ENCODE assay signal across 6 cellular contexts in the genomic region with DNA sequence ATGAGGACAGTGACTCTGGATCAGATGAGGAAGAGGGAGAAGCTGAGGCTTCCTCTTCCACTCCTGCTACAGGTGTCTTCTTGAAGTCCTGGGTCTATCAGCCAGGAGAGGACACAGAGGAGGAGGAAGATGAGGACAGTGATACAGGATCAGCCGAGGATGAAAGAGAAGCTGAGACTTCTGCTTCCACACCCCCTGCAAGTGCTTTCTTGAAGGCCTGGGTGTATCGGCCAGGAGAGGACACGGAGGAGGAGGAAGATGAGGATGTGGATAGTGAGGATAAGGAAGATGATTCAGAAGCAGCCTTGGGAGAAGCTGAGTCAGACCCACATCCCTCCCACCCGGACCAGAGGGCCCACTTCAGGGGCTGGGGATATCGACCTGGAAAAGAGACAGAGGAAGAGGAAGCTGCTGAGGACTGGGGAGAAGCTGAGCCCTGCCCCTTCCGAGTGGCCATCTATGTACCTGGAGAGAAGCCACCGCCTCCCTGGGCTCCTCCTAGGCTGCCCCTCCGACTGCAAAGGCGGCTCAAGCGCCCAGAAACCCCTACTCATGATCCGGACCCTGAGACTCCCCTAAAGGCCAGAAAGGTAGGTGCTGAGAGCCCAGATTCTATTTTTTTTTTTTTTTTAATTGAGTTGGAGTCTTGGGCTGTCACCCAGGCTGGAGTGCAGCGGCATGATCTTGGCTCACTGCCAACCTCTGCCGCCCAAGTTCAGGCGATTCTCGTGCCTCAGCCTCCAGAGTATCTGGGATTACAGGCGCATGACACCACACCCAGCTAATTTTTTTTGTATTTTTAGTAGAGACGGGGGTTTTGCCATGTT. TPM values are rescaled to one million over a fixed set of nuclear protein-coding genes. Genes with fewer than 3 reads are reported as not detected.
DNase-seq lines count a peak whose midpoint lies in the region; TF ChIP-seq lines count a peak whose summit lies in the region.

No MANE protein-coding gene starts in this region.

- no peak overlapping the region for H3K4ac ChIP-seq in neuronal stem cell (ENCODE audit: low read length)

- no peak overlapping the region for H2BK5ac ChIP-seq in neuronal stem cell (ENCODE audit: low read length)

- no peak overlapping the region for H4K91ac ChIP-seq in neuronal stem cell (ENCODE audit: low read depth, low read length, poor library complexity)

- H4K8ac ChIP-seq in neuronal stem cell (ENCODE audit: low read depth, low read length), result no peak overlapping the region

- peaks cover 26% of the 10 kb centered on the region for H3K79me2 ChIP-seq in KMS-11 (ENCODE audit: insufficient read depth, low read depth)

- H3K18ac ChIP-seq in neuronal stem cell (ENCODE audit: low read length), result no peak overlapping the region

- peaks cover 46% of the 10 kb centered on the region for H3K36me3 ChIP-seq in BLaER1
- no peaks in the 10 kb centered on the region for H3K36me3 ChIP-seq in KMS-11 (ENCODE audit: insufficient read depth)
- H3K36me3 ChIP-seq in neuronal stem cell (replicated peaks in 1 of 2; ENCODE audit: control insufficient read depth in 2 of 2, insufficient read depth in 2 of 2, low read length in 2 of 2), result peaks cover 23 to 36% of the 10 kb centered on the region in 2 donors

- H2AFZ ChIP-seq in KMS-11 (ENCODE audit: low read depth) (no peak overlapping the region), neuronal stem cell (ENCODE audit: low read length) (no peak overlapping the region)

- H3K9me3 ChIP-seq in BLaER1 (0 out of 2 replicates have a peak, but pooled peaks cover 4% of the 10 kb centered on the region), neuronal stem cell (replicated peaks in 1 of 2; ENCODE audit: control insufficient read depth in 2 of 2, insufficient read depth in 1 of 2, low read depth in 1 of 2, low read length in 2 of 2) (no peaks in the 10 kb centered on the region)

- H3K4me2 ChIP-seq in BLaER1 (peak overlapping the region; percentile 100), KMS-11 (peak overlapping the region; percentile 80), neuronal stem cell (ENCODE audit: insufficient read depth, low read length, poor library complexity, severe bottlenecking) (no peak overlapping the region)

- H3K23ac ChIP-seq in neuronal stem cell (ENCODE audit: low read depth, low read length, poor library complexity), result peak overlapping the region; percentile 25

- H3K4me3 ChIP-seq in BLaER1, result peak overlapping the region; percentile 96
- H3K4me3 ChIP-seq in KMS-11 (IDR thresholded peaks at IDR 0.05; ENCODE audit: insufficient read depth, low read depth, low read length), result peak overlapping the region; percentile 44
- no peak overlapping the region for H3K4me3 ChIP-seq in neuronal stem cell (ENCODE audit: low read length in 2 of 2)

- no peak overlapping the region for H3K14ac ChIP-seq in neuronal stem cell (ENCODE audit: low read length)

- no CpG with 5 or more reads among the region's 17 CpGs for WGBS in neuronal stem cell (ENCODE audit: extremely low coverage in 2 of 2, insufficient read length in 2 of 2, insufficient replicate concordance in 1 of 2), 2 donors

- H3K9ac ChIP-seq in BLaER1 (peak overlapping the region; percentile 99), KMS-11 (peak overlapping the region; percentile 99), neuronal stem cell (ENCODE audit: low read depth, low read length, poor library complexity) (no peak overlapping the region)

- no peak overlapping the region for H2BK12ac ChIP-seq in neuronal stem cell (ENCODE audit: low read length)

- peaks cover 63% of the 10 kb centered on the region for H3K4me1 ChIP-seq in BLaER1
- H3K4me1 ChIP-seq in KMS-11 (ENCODE audit: low read depth, poor library complexity, severe bottlenecking), result peaks cover 52% of the 10 kb centered on the region
- H3K4me1 ChIP-seq in neuronal stem cell (ENCODE audit: control insufficient read depth in 2 of 2, insufficient read depth in 1 of 2, low read depth in 1 of 2, low read length in 2 of 2), result peaks cover 15 to 33% of the 10 kb centered on the region in 2 donors

- peaks cover 40% of the 10 kb centered on the region for H4K20me1 ChIP-seq in BLaER1
- H4K20me1 ChIP-seq in KMS-11 (ENCODE audit: insufficient read depth), result no peaks in the 10 kb centered on the region

- no peak overlapping the region for H2BK15ac ChIP-seq in neuronal stem cell (ENCODE audit: low read length)

- peak overlapping the region; percentile 97 for H3K27ac ChIP-seq in BLaER1
- peak overlapping the region; percentile 98 for H3K27ac ChIP-seq in KMS-11
- peak overlapping the region; percentile 99 for H3K27ac ChIP-seq in caudate nucleus (ENCODE audit: low read depth, low read length)
- H3K27ac ChIP-seq in neuronal stem cell (replicated peaks; ENCODE audit: low read length), result no peak overlapping the region

- H3K27me3 ChIP-seq in BLaER1 (no peaks in the 10 kb centered on the region), KMS-11 (ENCODE audit: insufficient read depth, low read depth) (no peaks in the 10 kb centered on the region; the same call in 1 of the 2 replicates), neuronal stem cell (ENCODE audit: control insufficient read depth in 3 of 3, insufficient read depth in 3 of 3, low read depth in 1 of 3, low read length in 3 of 3) (no peaks in the 10 kb centered on the region)

- no peak for TF ChIP-seq CTCF in KMS-11 (conservative IDR thresholded peaks at IDR 0.05; ENCODE audit: low read depth, low read length)
- TF ChIP-seq CTCF in GM20000 (IDR thresholded peaks at IDR 0.05; ENCODE audit: extremely low read depth, missing control alignments), result no peak

- peak overlapping the region; percentile 10 for H2AK5ac ChIP-seq in neuronal stem cell (ENCODE audit: low read depth, low read length)

- DNase-seq in caudate nucleus (lab: John Stamatoyannopoulos, UW) (peak in 10 of 61 donors; percentile 9 to 69 (median 46)), neuronal stem cell (ENCODE audit: low spot score) (no peak), GM20000 (ENCODE audit: low spot score) (no peak), iPS-NIHi11 (ENCODE audit: low spot score) (no peak)

- H3K79me1 ChIP-seq in neuronal stem cell (ENCODE audit: low read depth, low read length), result peaks cover 12% of the 10 kb centered on the region

- H2BK120ac ChIP-seq in neuronal stem cell (ENCODE audit: low read depth, low read length), result no peak overlapping the region

RNA-seq across cellular contexts. Expression of gene PPP1R15A, which starts 2.3 kb away (rescaled TPM):
- polyA plus RNA-seq in neuronal stem cell (2013, experiment 1 of 2), result 21.2 TPM
- polyA plus RNA-seq in neuronal stem cell (2013, experiment 2 of 2), result 21.1 TPM

RNA-seq across cellular contexts. Expression of gene PLEKHA4, which starts 6.1 kb away (rescaled TPM):
- polyA plus RNA-seq in neuronal stem cell (2013, experiment 1 of 2), result 19.9 TPM
- 19.6 TPM for polyA plus RNA-seq in neuronal stem cell (2013, experiment 2 of 2)

RNA-seq across cellular contexts. Expression of gene TULP2, which starts 24.0 kb away (rescaled TPM):
- polyA plus RNA-seq in neuronal stem cell (2013, experiment 1 of 2), result 0.71 TPM
- polyA plus RNA-seq in neuronal stem cell (2013, experiment 2 of 2), result 0.43 TPM

RNA-seq across cellular contexts. Expression of gene NUCB1, which starts 25.6 kb away (rescaled TPM):
- polyA plus RNA-seq in neuronal stem cell (2013, experiment 1 of 2), result 61.4 TPM
- polyA plus RNA-seq in neuronal stem cell (2013, experiment 2 of 2), result 60.3 TPM

RNA-seq across cellular contexts. Expression of gene HSD17B14, which starts 38.2 kb away (rescaled TPM):
- polyA plus RNA-seq in neuronal stem cell (2013, experiment 1 of 2), result 24.4 TPM
- polyA plus RNA-seq in neuronal stem cell (2013, experiment 2 of 2), result 24.3 TPM

Comparison
In these comparisons a context has a peak if more than half of its experiments do, and no peak if none do; other contexts are left out.
1. H3K4me3 ChIP-seq: peak in BLaER1 (single experiment) and KMS-11 (single experiment); none in neuronal stem cell (0 of 2).